ENCODE assay signal across 1 cellular context in genomic region chr15:52709172-52709979, GRCh38.
TF ChIP-seq lines count a peak whose summit lies in the region.

No MANE protein-coding gene starts in this region.

TF ChIP-seq in GM12878, 131 proteins besides CTCF, POLR2A, EP300 and RAD21 (continued from another document):
- TF ChIP-seq, protein P1, sequence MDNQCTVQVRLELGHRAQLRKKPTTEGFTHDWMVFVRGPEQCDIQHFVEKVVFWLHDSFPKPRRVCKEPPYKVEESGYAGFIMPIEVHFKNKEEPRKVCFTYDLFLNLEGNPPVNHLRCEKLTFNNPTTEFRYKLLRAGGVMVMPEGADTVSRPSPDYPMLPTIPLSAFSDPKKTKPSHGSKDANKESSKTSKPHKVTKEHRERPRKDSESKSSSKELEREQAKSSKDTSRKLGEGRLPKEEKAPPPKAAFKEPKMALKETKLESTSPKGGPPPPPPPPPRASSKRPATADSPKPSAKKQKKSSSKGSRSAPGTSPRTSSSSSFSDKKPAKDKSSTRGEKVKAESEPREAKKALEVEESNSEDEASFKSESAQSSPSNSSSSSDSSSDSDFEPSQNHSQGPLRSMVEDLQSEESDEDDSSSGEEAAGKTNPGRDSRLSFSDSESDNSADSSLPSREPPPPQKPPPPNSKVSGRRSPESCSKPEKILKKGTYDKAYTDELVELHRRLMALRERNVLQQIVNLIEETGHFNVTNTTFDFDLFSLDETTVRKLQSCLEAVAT (IDR thresholded peaks at IDR 0.05) = no peak
- TF ChIP-seq SPI1 (IDR thresholded peaks at IDR 0.05; ENCODE audit: borderline replicate concordance, insufficient read depth, low read depth, low read length) (no peak), CUX1 (IDR thresholded peaks at IDR 0.05; ENCODE audit: insufficient replicate concordance, low read depth, low read length) (no peak), TCF3 (IDR thresholded peaks at IDR 0.05; ENCODE audit: borderline replicate concordance, insufficient read depth, low read depth, low read length) (no peak), TBL1XR1 (IDR thresholded peaks at IDR 0.05; ENCODE audit: low read depth, low read length) (no peak), FOXK2 (IDR thresholded peaks at IDR 0.05) (no peak), PRDM15 (CRISPR knock-in tag; IDR thresholded peaks at IDR 0.05) (no peak), TCF12 (IDR thresholded peaks at IDR 0.05; ENCODE audit: low read depth, low read length) (no peak)
- TF ChIP-seq, protein P2, sequence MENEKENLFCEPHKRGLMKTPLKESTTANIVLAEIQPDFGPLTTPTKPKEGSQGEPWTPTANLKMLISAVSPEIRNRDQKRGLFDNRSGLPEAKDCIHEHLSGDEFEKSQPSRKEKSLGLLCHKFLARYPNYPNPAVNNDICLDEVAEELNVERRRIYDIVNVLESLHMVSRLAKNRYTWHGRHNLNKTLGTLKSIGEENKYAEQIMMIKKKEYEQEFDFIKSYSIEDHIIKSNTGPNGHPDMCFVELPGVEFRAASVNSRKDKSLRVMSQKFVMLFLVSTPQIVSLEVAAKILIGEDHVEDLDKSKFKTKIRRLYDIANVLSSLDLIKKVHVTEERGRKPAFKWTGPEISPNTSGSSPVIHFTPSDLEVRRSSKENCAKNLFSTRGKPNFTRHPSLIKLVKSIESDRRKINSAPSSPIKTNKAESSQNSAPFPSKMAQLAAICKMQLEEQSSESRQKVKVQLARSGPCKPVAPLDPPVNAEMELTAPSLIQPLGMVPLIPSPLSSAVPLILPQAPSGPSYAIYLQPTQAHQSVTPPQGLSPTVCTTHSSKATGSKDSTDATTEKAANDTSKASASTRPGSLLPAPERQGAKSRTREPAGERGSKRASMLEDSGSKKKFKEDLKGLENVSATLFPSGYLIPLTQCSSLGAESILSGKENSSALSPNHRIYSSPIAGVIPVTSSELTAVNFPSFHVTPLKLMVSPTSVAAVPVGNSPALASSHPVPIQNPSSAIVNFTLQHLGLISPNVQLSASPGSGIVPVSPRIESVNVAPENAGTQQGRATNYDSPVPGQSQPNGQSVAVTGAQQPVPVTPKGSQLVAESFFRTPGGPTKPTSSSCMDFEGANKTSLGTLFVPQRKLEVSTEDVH (IDR thresholded peaks at IDR 0.05; ENCODE audit: low read depth, partially characterized antibody) = no peak
TF ChIP-seq in GM12878: peak in this region for 0.
